Comparison of ENCODE assay signal across 1 cellular context in genomic region chr1:114755006-114755936, GRCh38.
TF ChIP-seq lines count a peak whose summit lies in the region.

No MANE protein-coding gene starts in this region.

TF ChIP-seq in GM12878, 131 proteins besides CTCF, POLR2A, EP300 and RAD21:
- TF ChIP-seq CHD1 (IDR thresholded peaks at IDR 0.05; ENCODE audit: low read depth, low read length) (0 out of 2 replicates have a peak, but pooled peaks have one; percentile 18), GABPA (IDR thresholded peaks at IDR 0.05; ENCODE audit: low read depth) (no peak)
